Comparison of ENCODE assay signal across 1 cellular context in the genomic region with DNA sequence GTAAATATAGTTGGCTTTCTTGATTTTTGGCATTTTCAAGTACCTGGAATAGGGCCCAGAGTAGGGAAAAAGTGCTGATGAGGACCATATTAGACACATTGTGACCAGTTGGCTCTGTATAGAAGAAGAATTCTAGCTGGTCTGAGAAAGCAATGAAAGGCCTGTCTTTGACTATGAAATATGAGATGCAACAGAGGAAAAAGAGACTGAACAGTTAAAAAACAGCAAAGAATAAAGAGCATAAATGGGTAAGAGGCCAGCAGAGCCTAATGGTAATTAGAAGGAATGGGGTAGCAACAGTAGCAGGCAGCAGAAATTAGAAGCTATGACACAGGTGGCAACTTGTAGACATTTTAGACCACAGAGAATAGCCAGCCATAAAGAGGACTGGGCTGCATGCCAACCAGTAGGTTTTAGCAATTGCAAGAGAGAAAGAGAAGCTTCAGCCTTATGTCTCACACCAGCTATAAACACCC.
TF ChIP-seq lines count a peak whose summit lies in the region.

No MANE protein-coding gene starts in this region.

TF ChIP-seq in GM23338, 12 proteins besides CTCF, POLR2A, EP300 and RAD21 (continued from another document):
- TF ChIP-seq, protein P1, sequence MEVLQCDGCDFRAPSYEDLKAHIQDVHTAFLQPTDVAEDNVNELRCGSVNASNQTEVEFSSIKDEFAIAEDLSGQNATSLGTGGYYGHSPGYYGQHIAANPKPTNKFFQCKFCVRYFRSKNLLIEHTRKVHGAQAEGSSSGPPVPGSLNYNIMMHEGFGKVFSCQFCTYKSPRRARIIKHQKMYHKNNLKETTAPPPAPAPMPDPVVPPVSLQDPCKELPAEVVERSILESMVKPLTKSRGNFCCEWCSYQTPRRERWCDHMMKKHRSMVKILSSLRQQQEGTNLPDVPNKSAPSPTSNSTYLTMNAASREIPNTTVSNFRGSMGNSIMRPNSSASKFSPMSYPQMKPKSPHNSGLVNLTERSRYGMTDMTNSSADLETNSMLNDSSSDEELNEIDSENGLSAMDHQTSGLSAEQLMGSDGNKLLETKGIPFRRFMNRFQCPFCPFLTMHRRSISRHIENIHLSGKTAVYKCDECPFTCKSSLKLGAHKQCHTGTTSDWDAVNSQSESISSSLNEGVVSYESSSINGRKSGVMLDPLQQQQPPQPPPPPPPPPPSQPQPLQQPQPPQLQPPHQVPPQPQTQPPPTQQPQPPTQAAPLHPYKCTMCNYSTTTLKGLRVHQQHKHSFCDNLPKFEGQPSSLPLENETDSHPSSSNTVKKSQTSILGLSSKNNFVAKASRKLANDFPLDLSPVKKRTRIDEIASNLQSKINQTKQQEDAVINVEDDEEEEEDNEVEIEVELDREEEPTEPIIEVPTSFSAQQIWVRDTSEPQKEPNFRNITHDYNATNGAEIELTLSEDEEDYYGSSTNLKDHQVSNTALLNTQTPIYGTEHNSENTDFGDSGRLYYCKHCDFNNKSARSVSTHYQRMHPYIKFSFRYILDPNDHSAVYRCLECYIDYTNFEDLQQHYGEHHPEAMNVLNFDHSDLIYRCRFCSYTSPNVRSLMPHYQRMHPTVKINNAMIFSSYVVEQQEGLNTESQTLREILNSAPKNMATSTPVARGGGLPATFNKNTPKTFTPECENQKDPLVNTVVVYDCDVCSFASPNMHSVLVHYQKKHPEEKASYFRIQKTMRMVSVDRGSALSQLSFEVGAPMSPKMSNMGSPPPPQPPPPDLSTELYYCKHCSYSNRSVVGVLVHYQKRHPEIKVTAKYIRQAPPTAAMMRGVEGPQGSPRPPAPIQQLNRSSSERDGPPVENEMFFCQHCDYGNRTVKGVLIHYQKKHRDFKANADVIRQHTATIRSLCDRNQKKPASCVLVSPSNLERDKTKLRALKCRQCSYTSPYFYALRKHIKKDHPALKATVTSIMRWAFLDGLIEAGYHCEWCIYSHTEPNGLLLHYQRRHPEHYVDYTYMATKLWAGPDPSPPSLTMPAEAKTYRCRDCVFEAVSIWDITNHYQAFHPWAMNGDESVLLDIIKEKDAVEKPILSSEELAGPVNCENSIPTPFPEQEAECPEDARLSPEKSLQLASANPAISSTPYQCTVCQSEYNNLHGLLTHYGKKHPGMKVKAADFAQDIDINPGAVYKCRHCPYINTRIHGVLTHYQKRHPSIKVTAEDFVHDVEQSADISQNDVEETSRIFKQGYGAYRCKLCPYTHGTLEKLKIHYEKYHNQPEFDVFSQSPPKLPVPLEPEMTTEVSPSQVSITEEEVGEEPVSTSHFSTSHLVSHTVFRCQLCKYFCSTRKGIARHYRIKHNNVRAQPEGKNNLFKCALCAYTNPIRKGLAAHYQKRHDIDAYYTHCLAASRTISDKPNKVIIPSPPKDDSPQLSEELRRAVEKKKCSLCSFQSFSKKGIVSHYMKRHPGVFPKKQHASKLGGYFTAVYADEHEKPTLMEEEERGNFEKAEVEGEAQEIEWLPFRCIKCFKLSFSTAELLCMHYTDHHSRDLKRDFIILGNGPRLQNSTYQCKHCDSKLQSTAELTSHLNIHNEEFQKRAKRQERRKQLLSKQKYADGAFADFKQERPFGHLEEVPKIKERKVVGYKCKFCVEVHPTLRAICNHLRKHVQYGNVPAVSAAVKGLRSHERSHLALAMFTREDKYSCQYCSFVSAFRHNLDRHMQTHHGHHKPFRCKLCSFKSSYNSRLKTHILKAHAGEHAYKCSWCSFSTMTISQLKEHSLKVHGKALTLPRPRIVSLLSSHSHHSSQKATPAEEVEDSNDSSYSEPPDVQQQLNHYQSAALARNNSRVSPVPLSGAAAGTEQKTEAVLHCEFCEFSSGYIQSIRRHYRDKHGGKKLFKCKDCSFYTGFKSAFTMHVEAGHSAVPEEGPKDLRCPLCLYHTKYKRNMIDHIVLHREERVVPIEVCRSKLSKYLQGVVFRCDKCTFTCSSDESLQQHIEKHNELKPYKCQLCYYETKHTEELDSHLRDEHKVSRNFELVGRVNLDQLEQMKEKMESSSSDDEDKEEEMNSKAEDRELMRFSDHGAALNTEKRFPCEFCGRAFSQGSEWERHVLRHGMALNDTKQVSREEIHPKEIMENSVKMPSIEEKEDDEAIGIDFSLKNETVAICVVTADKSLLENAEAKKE (CRISPR knock-in tag; IDR thresholded peaks at IDR 0.05): no peak
- TF ChIP-seq, protein P2, sequence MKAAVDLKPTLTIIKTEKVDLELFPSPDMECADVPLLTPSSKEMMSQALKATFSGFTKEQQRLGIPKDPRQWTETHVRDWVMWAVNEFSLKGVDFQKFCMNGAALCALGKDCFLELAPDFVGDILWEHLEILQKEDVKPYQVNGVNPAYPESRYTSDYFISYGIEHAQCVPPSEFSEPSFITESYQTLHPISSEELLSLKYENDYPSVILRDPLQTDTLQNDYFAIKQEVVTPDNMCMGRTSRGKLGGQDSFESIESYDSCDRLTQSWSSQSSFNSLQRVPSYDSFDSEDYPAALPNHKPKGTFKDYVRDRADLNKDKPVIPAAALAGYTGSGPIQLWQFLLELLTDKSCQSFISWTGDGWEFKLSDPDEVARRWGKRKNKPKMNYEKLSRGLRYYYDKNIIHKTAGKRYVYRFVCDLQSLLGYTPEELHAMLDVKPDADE (IDR thresholded peaks at IDR 0.05): no peak
TF ChIP-seq in GM23338: peak in this region for 0.
